ENCODE assay signal across 20 cellular contexts in the genomic region with DNA sequence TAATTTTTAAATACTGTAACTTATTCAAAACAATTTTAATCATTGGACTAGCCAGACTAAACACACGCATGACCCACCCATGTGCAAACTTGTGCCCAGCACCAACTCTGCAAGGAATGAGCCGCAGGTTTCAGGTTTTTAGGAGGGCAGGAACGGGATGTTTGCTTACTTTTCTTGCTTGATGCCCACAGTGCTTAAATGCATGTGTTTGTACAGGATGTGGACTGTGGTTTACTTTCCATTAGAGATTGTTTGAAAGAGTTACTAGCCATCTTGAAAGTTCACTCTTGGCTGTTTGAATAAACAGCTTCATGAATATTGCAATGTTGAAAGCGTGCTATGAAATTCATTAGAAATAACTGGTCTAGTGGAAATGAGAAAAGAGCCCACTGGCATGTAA.
"Had no signal": no experiment of that assay in that cellular context is flagged by ENCODE, and none has a peak within 500 bp of the region (broad histone marks: within the 10 kb centered on the region; RNA-seq: fewer than 3 reads in every experiment).

No MANE protein-coding gene starts in this region.

- ATAC-seq: effector memory CD8-positive, alpha-beta T cell; left ventricle myocardium superior; natural killer cell; right cardiac atrium; stimulated activated effector memory CD8-positive, alpha-beta T cell treated with anti-CD3 and anti-CD28 coated beads, Interleukin-12 subunit alpha, Interleukin-12 subunit beta, amount 100 ng/mL, for 72 hours; stimulated activated naive CD8-positive, alpha-beta T cell treated with anti-CD3 and anti-CD28 coated beads, Interleukin-15, Interleukin-2, amounts not matched to agents 100 U/mL and 50 U/mL, for 24 hours had no signal

- DNase-seq: cortex of kidney; effector memory CD8-positive, alpha-beta T cell; hypothalamus; left ventricle myocardium superior; natural killer cell; right cardiac atrium; sigmoid colon; stimulated activated CD4-positive, alpha-beta T cell treated with anti-CD3 and anti-CD28 coated beads, Interleukin-2, amount 100 ng/mL, for 24 hours; stimulated activated CD4-positive, alpha-beta T cell treated with anti-CD3 and anti-CD28 coated beads, Interleukin-4, amount 100 ng/mL, for 24 hours; stimulated activated naive CD8-positive, alpha-beta T cell treated with anti-CD3 and anti-CD28 coated beads, Interleukin-15, Interleukin-2, amounts not matched to agents 100 U/mL and 50 U/mL, for 24 hours; substantia nigra; testis; tibial artery had no signal

- H3K27me3 ChIP-seq: sigmoid colon, testis, tibial artery had no signal

- H3K4me3 ChIP-seq: lung, prostate gland, sigmoid colon, testis, tibial artery had no signal

- H3K4me1 Mint-ChIP-seq: memory B cell; natural killer cell; stimulated activated effector memory CD8-positive, alpha-beta T cell treated with anti-CD3 and anti-CD28 coated beads, Interleukin-12 subunit alpha, Interleukin-12 subunit beta, amount 100 ng/mL, for 72 hours had no signal

- H3K4me3 Mint-ChIP-seq: effector memory CD8-positive, alpha-beta T cell; memory B cell; natural killer cell; stimulated activated effector memory CD8-positive, alpha-beta T cell treated with anti-CD3 and anti-CD28 coated beads, Interleukin-12 subunit alpha, Interleukin-12 subunit beta, amount 100 ng/mL, for 72 hours; type B pancreatic cell had no signal

- H3K4me1 ChIP-seq: prostate gland, sigmoid colon, testis, tibial artery had no signal

- FAIRE-seq: frontal cortex, keratinocyte had no signal

- H3K27ac Mint-ChIP-seq: effector memory CD8-positive, alpha-beta T cell; memory B cell; natural killer cell; stimulated activated effector memory CD8-positive, alpha-beta T cell treated with anti-CD3 and anti-CD28 coated beads, Interleukin-12 subunit alpha, Interleukin-12 subunit beta, amount 100 ng/mL, for 72 hours; type B pancreatic cell had no signal

- H3K27ac ChIP-seq: prostate gland, sigmoid colon, testis, tibial artery had no signal

- H3K36me3 ChIP-seq: prostate gland, sigmoid colon, tibial artery had no signal

- H3K9me3 ChIP-seq: prostate gland, testis had no signal

- H3K36me3 Mint-ChIP-seq: memory B cell; natural killer cell; stimulated activated effector memory CD8-positive, alpha-beta T cell treated with anti-CD3 and anti-CD28 coated beads, Interleukin-12 subunit alpha, Interleukin-12 subunit beta, amount 100 ng/mL, for 72 hours; type B pancreatic cell had no signal
